Comparison of ENCODE assay signal across 25 cellular contexts in the genomic region with DNA sequence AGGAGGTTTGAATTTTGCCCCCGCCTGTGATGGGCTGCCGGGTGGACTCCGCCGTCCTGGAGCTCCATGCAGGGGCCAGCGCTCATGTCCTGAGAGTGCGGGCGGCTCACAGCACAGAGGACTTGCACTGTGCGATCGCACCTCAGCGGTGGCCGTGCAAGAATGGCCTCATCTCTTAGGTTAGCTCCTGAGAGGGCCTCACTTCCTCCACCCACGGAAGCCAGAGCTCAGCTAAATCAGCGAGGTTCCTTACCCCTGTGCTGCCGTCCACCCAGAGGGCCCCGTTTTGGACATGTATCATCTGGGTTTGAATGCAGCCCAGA.
"Had no signal": no experiment of that assay in that cellular context is flagged by ENCODE, and none has a peak within 500 bp of the region (broad histone marks: within the 10 kb centered on the region; RNA-seq: fewer than 3 reads in every experiment).

No MANE protein-coding gene starts in this region.

- H3K4me3 Mint-ChIP-seq: effector memory CD8-positive, alpha-beta T cell; natural killer cell; stimulated activated naive CD8-positive, alpha-beta T cell treated with anti-CD3 and anti-CD28 coated beads, Interleukin-15, amount 100 ng/mL, for 72 hours had no signal

- H3K27ac ChIP-seq: gastrocnemius medialis, hepatocyte, left lung, neutrophil, pancreas, right lobe of liver, suprapubic skin, transverse colon had no signal

- ATAC-seq: effector memory CD8-positive, alpha-beta T cell; gastrocnemius medialis; left cardiac atrium; left lung; natural killer cell; pancreas; right lobe of liver; stimulated activated naive CD8-positive, alpha-beta T cell treated with anti-CD3 and anti-CD28 coated beads, Interleukin-15, amount 100 ng/mL, for 72 hours had no signal

- H2AFZ ChIP-seq: hepatocyte had no signal

- H3K4me1 ChIP-seq: left lung, pancreas, suprapubic skin, transverse colon had no signal

- H3K27ac Mint-ChIP-seq: effector memory CD8-positive, alpha-beta T cell; natural killer cell; stimulated activated naive CD8-positive, alpha-beta T cell treated with anti-CD3 and anti-CD28 coated beads, Interleukin-15, amount 100 ng/mL, for 72 hours had no signal

- H3K9me3 Mint-ChIP-seq: effector memory CD8-positive, alpha-beta T cell; natural killer cell; stimulated activated naive CD8-positive, alpha-beta T cell treated with anti-CD3 and anti-CD28 coated beads, Interleukin-15, amount 100 ng/mL, for 72 hours had no signal

- H3K4me2 ChIP-seq: hepatocyte, smooth muscle cell had no signal

- H3K4me3 ChIP-seq: gastrocnemius medialis, hepatocyte, left lung, pancreas, right lobe of liver, smooth muscle cell, suprapubic skin, transverse colon had no signal

- H3K4me1 Mint-ChIP-seq: natural killer cell; stimulated activated naive CD8-positive, alpha-beta T cell treated with anti-CD3 and anti-CD28 coated beads, Interleukin-15, amount 100 ng/mL, for 72 hours had no signal

- H3K9me3 ChIP-seq: gastrocnemius medialis, left lung, neutrophil, pancreas, right lobe of liver, suprapubic skin, transverse colon had no signal

- DNase-seq: caudate nucleus; cerebellar nuclear complex; dermis blood vessel endothelial cell; effector memory CD8-positive, alpha-beta T cell; foreskin fibroblast; gastrocnemius medialis; left cardiac atrium; mammary epithelial cell; mesendoderm; natural killer cell; pancreas; retina; right lobe of liver; stimulated activated CD4-positive, alpha-beta T cell treated with anti-CD3 and anti-CD28 coated beads, Interleukin-12 subunit alpha, Interleukin-12 subunit beta, amount 100 ng/mL, for 4 hours; stimulated activated CD4-positive, alpha-beta T cell treated with anti-CD3 and anti-CD28 coated beads, Interleukin-1b, Interleukin-23, amount 100 ng/mL, for 48 hours; stimulated activated CD4-positive, alpha-beta T cell treated with anti-CD3 and anti-CD28 coated beads, Interleukin-4, amount 100 ng/mL, for 1 hour; stimulated activated CD8-positive, alpha-beta memory T cell treated with anti-CD3 and anti-CD28 coated beads, Interleukin-4, amount 100 ng/mL, for 48 hours; stimulated activated naive CD4-positive, alpha-beta T cell; stimulated activated naive CD8-positive, alpha-beta T cell treated with anti-CD3 and anti-CD28 coated beads, Interleukin-15, amount 100 ng/mL, for 72 hours; transverse colon had no signal

- H3K36me3 ChIP-seq: gastrocnemius medialis, left lung, neutrophil, pancreas, right lobe of liver, suprapubic skin, transverse colon had no signal

- H3K27me3 ChIP-seq: gastrocnemius medialis, hepatocyte, left lung, right lobe of liver had no signal

- H3K36me3 Mint-ChIP-seq: natural killer cell had no signal
